In the genomic region with DNA sequence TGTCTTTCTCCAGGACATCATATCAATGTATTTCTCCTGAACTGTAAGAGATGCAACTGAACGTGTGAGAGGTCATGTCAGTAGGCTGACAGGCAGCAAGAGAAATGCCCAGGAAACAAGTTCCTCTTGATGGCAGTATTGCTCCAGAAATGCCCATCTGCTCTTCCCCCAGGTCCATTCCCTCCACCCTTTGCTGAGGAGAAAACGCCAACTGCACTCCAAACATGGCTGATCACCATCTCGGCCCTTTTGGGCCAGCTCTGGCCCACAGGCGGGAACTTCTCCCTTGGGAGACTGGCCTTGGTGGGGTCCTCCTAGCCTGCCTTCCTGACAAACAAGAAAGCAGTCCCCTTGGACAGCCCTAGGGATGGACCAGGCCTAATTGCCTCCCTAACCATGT, we compare ENCODE assay signal across 10 cellular contexts.
DNase-seq lines count a peak whose midpoint lies in the region; ATAC-seq and TF ChIP-seq lines count a peak whose summit lies in the region.
"Had no signal": no experiment of that assay in that cellular context is flagged by ENCODE, and none has a peak within 500 bp of the region (broad histone marks: within the 10 kb centered on the region; RNA-seq: fewer than 3 reads in every experiment).

No MANE protein-coding gene starts in this region.

- H4K8ac ChIP-seq in H9 (replicated peaks; ENCODE audit: insufficient read length, low read depth, low read length) = no peak overlapping the region

- H3K56ac ChIP-seq in H9 (ENCODE audit: insufficient read length, low read depth, low read length) = no peak overlapping the region

- no peak overlapping the region for H3K27ac ChIP-seq in H9 (ENCODE audit: insufficient read length, low read depth, low read length)
- H3K27ac ChIP-seq: parathyroid adenoma had no signal

- H3K23me2 ChIP-seq in H9 (ENCODE audit: insufficient read length, low read depth, low read length, poor library complexity, severe bottlenecking) = no peaks in the 10 kb centered on the region

- no peak overlapping the region for H2AK5ac ChIP-seq in H9 (ENCODE audit: insufficient read length, low read length)

- no peak overlapping the region for H4K91ac ChIP-seq in H9 (ENCODE audit: insufficient read length, low read depth, low read length)

- no peak overlapping the region for H2BK12ac ChIP-seq in H9 (ENCODE audit: insufficient read length, low read depth, low read length)

- H3K4me1 Mint-ChIP-seq in H9 = peaks cover 48 to 57% of the 10 kb centered on the region in 2 experiments
- H3K4me1 Mint-ChIP-seq in activated naive CD8-positive, alpha-beta T cell treated with anti-CD3 and anti-CD28 coated beads, Interleukin-2, amount 50 U/mL, for 24 hours = no peaks in the 10 kb centered on the region
- H3K4me1 Mint-ChIP-seq: activated naive CD4-positive, alpha-beta T cell treated with anti-CD3 and anti-CD28 coated beads, Interleukin-2, amount 50 U/mL, for 24 hours had no signal

- peaks cover 3% of the 10 kb centered on the region for H4K20me1 ChIP-seq in H9 (ENCODE audit: control insufficient read depth, insufficient read depth, insufficient read length)

- no peak overlapping the region for H3T11ph ChIP-seq in H9 (ENCODE audit: low read length)

- peak; percentile 25; the same call in 1 of the 3 replicates for TF ChIP-seq CTCF in H9 (conservative IDR thresholded peaks at IDR 0.05)

- ATAC-seq in activated naive CD8-positive, alpha-beta T cell treated with anti-CD3 and anti-CD28 coated beads, Interleukin-2, amount 50 U/mL, for 24 hours = no peak
- no peak for ATAC-seq in GM21515 (IDR thresholded peaks at IDR 0.05; ENCODE audit: unreplicated experiment)
- no peak for ATAC-seq in HG03460 (IDR thresholded peaks at IDR 0.05; ENCODE audit: unreplicated experiment)
- no peak for ATAC-seq in HG03159 (IDR thresholded peaks at IDR 0.05; ENCODE audit: unreplicated experiment)

- no peak overlapping the region for H4K5ac ChIP-seq in H9 (ENCODE audit: insufficient read length, low read depth, low read length)

- no peak overlapping the region for H2BK120ac ChIP-seq in H9 (ENCODE audit: low read depth, low read length, poor library complexity, severe bottlenecking)

- no peak overlapping the region for H3K4ac ChIP-seq in H9 (ENCODE audit: low read depth, low read length)

- H2BK5ac ChIP-seq in H9 (ENCODE audit: insufficient read length, low read length) = no peak overlapping the region

- H3K27ac Mint-ChIP-seq in H9 = peak overlapping the region in 1 of 3 experiments; percentile 95; a peak in 2 of 7 replicates
- no peak overlapping the region for H3K27ac Mint-ChIP-seq in activated naive CD8-positive, alpha-beta T cell treated with anti-CD3 and anti-CD28 coated beads, Interleukin-2, amount 50 U/mL, for 24 hours
- H3K27ac Mint-ChIP-seq: activated naive CD4-positive, alpha-beta T cell treated with anti-CD3 and anti-CD28 coated beads, Interleukin-2, amount 50 U/mL, for 24 hours had no signal

- no peaks in the 10 kb centered on the region for H3K9me3 ChIP-seq in H9 (ENCODE audit: control insufficient read depth, low read depth, low read length)

- H3K36me3 Mint-ChIP-seq in H9 (ENCODE audit: insufficient read depth in 1 of 3, low read depth in 3 of 3) = peaks cover 51 to 81% (median 79%) of the 10 kb centered on the region in 3 experiments
- H3K36me3 Mint-ChIP-seq in activated naive CD8-positive, alpha-beta T cell treated with anti-CD3 and anti-CD28 coated beads, Interleukin-2, amount 50 U/mL, for 24 hours (ENCODE audit: low read depth) = no peaks in the 10 kb centered on the region
- H3K36me3 Mint-ChIP-seq: activated naive CD4-positive, alpha-beta T cell treated with anti-CD3 and anti-CD28 coated beads, Interleukin-2, amount 50 U/mL, for 24 hours had no signal

- H3K27me3 ChIP-seq in H9 (ENCODE audit: insufficient read depth, low read length) = no peaks in the 10 kb centered on the region

- H2AFZ ChIP-seq in H9 (ENCODE audit: low read length) = no peak overlapping the region
- H2AFZ ChIP-seq: parathyroid adenoma had no signal

- H2BK15ac ChIP-seq in H9 (ENCODE audit: low read depth, low read length) = no peak overlapping the region

- peaks cover 9% of the 10 kb centered on the region for H3K27me3 Mint-ChIP-seq in H9 (ENCODE audit: low read depth)
- no peaks in the 10 kb centered on the region for H3K27me3 Mint-ChIP-seq in activated naive CD8-positive, alpha-beta T cell treated with anti-CD3 and anti-CD28 coated beads, Interleukin-2, amount 50 U/mL, for 24 hours
- H3K27me3 Mint-ChIP-seq: activated naive CD4-positive, alpha-beta T cell treated with anti-CD3 and anti-CD28 coated beads, Interleukin-2, amount 50 U/mL, for 24 hours had no signal

- peaks cover 4% of the 10 kb centered on the region; the same call in 1 of the 2 replicates for H3K4me1 ChIP-seq in H9 (ENCODE audit: insufficient read depth, low read length)
- H3K4me1 ChIP-seq: parathyroid adenoma had no signal

- no peak overlapping the region for H3K23ac ChIP-seq in H9 (ENCODE audit: insufficient read length, low read depth, low read length)

- H3K14ac ChIP-seq in H9 (ENCODE audit: insufficient read depth, low read length) = no peak overlapping the region

- H3K9ac ChIP-seq in H9 (ENCODE audit: extremely low read depth, insufficient read length, low read length) = no peak overlapping the region
- H3K9ac ChIP-seq: parathyroid adenoma had no signal

- H3K79me2 ChIP-seq in H9 (ENCODE audit: insufficient read depth, low read length) = no peaks in the 10 kb centered on the region; the same call in 1 of the 2 replicates
- H3K79me2 ChIP-seq: parathyroid adenoma had no signal

- no peak overlapping the region for H3K4me3 Mint-ChIP-seq in H9
- H3K4me3 Mint-ChIP-seq in activated naive CD8-positive, alpha-beta T cell treated with anti-CD3 and anti-CD28 coated beads, Interleukin-2, amount 50 U/mL, for 24 hours = no peak overlapping the region
- H3K4me3 Mint-ChIP-seq: activated naive CD4-positive, alpha-beta T cell treated with anti-CD3 and anti-CD28 coated beads, Interleukin-2, amount 50 U/mL, for 24 hours had no signal

- peak; percentile 48 for DNase-seq in DMS 273 (lab: John Stamatoyannopoulos, UW; ENCODE audit: unreplicated experiment)
- peak; percentile 31 for DNase-seq in H9
- peak; percentile 15 for DNase-seq in NCI-H774 (lab: John Stamatoyannopoulos, UW)
- peak; percentile 43 for DNase-seq in iPS-NIHi7 (ENCODE audit: extremely low spot score)
- no peak for DNase-seq in activated naive CD8-positive, alpha-beta T cell treated with anti-CD3 and anti-CD28 coated beads, Interleukin-2, amount 50 U/mL, for 24 hours

- no CpG with 5 or more reads among the region's 4 CpGs for WGBS in H9 (ENCODE audit: extremely low coverage, insufficient read length, low lambda C conversion rate)

- no peak overlapping the region for H3K18ac ChIP-seq in H9 (ENCODE audit: insufficient read length, low read depth, low read length)

- peaks cover 15% of the 10 kb centered on the region for H3K79me1 ChIP-seq in H9 (ENCODE audit: insufficient read depth, low read depth, low read length, poor library complexity, severe bottlenecking)

- H2BK20ac ChIP-seq in H9 (ENCODE audit: low read depth, low read length, poor library complexity, severe bottlenecking) = no peak overlapping the region

- peaks cover 0 to 4% of the 10 kb centered on the region in 2 experiments; a peak in 2 of 5 replicates for H3K9me3 Mint-ChIP-seq in H9
- no peaks in the 10 kb centered on the region for H3K9me3 Mint-ChIP-seq in activated naive CD8-positive, alpha-beta T cell treated with anti-CD3 and anti-CD28 coated beads, Interleukin-2, amount 50 U/mL, for 24 hours
- H3K9me3 Mint-ChIP-seq: activated naive CD4-positive, alpha-beta T cell treated with anti-CD3 and anti-CD28 coated beads, Interleukin-2, amount 50 U/mL, for 24 hours had no signal

- H3K4me2 ChIP-seq in H9 (ENCODE audit: insufficient read depth, insufficient read length, low read length) = no peak overlapping the region
